ENCODE assay signal across 8 cellular contexts in the genomic region with DNA sequence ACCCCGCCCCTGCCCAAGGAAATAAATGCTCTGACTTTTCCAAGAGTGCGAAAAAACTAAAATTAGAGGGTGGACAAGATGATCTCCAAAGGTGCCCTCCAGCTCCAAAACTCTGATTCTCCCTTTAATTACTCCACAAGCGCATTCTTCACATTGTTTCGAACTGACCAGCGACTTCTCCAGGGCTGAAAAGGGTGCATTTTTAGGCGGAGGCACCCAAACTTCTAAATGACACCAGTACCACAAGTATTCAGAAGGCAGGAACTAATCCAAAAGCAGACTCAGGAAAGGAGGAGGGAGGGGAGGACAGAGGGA. TPM values are rescaled to one million over a fixed set of nuclear protein-coding genes. Genes with fewer than 3 reads are reported as not detected.
A peak's percentile ranks its signal among the peaks of the same experiment; 100 is the strongest.
DNase-seq lines count a peak whose midpoint lies in the region; TF ChIP-seq lines count a peak whose summit lies in the region.

No MANE protein-coding gene starts in this region.

- TF ChIP-seq POLR2A in testis (IDR thresholded peaks at IDR 0.05): no peak

- no peaks in the 10 kb centered on the region for H3K9me3 Mint-ChIP-seq in activated CD4-positive, alpha-beta T cell treated with anti-CD3 and anti-CD28 coated beads, Interleukin-2, amount 10 ng/mL, durations not matched to agents 24 days and 14 days
- no peaks in the 10 kb centered on the region for H3K9me3 Mint-ChIP-seq in activated naive CD8-positive, alpha-beta T cell (ENCODE audit: low read depth)

- intact Hi-C loops in activated CD4-positive, alpha-beta T cell treated with anti-CD3 and anti-CD28 coated beads, Interleukin-2, amount 10 ng/mL, durations not matched to agents 24 days and 14 days (cut with micrococcal nuclease): no loop called here
- intact Hi-C loops in testis (cut with DNase I; ENCODE audit: low total_unique reads): no loop called here

- no peaks in the 10 kb centered on the region for H3K36me3 Mint-ChIP-seq in activated CD4-positive, alpha-beta T cell treated with anti-CD3 and anti-CD28 coated beads, Interleukin-2, amount 10 ng/mL, durations not matched to agents 24 days and 14 days (ENCODE audit: low read depth)
- H3K36me3 Mint-ChIP-seq in activated naive CD8-positive, alpha-beta T cell: no peaks in the 10 kb centered on the region

- no peaks in the 10 kb centered on the region for H3K9me3 ChIP-seq in testis

- DNase-seq in activated CD4-positive, alpha-beta T cell treated with anti-CD3 and anti-CD28 coated beads, Interleukin-2, amount 10 ng/mL, durations not matched to agents 24 days and 14 days: no peak
- DNase-seq in activated CD4-positive, alpha-beta T cell treated with anti-CD3 and anti-CD28 coated beads for 1 hour: no peak
- DNase-seq in kidney epithelial cell (ENCODE audit: low read depth): no peak
- DNase-seq in testis: no peak
- no peak for DNase-seq in NCI-H1417 treated with DMSO at 0.1 percent for 48 hours (lab: John Stamatoyannopoulos, UW)
- DNase-seq in COLO668 (lab: John Stamatoyannopoulos, UW; ENCODE audit: unreplicated experiment): no peak
- no peak for DNase-seq in DMS53 treated with DMSO at 0.1 percent for 48 hours (lab: John Stamatoyannopoulos, UW; ENCODE audit: unreplicated experiment)

- H3K36me3 ChIP-seq in kidney epithelial cell (ENCODE audit: control insufficient read depth, insufficient read depth, low read length) (no peaks in the 10 kb centered on the region), testis (ENCODE audit: low read depth, missing control alignments) (no peaks in the 10 kb centered on the region)

- peaks cover 14% of the 10 kb centered on the region for H3K4me1 ChIP-seq in testis

- no peak overlapping the region for H3K27ac Mint-ChIP-seq in activated CD4-positive, alpha-beta T cell treated with anti-CD3 and anti-CD28 coated beads, Interleukin-2, amount 10 ng/mL, durations not matched to agents 24 days and 14 days
- no peak overlapping the region for H3K27ac Mint-ChIP-seq in activated naive CD8-positive, alpha-beta T cell

- WGBS in testis, 2 donors: 37 to 52% methylated on average over 6 of the region's 6 CpGs

- peaks cover 51% of the 10 kb centered on the region for H3K27me3 Mint-ChIP-seq in activated CD4-positive, alpha-beta T cell treated with anti-CD3 and anti-CD28 coated beads, Interleukin-2, amount 10 ng/mL, durations not matched to agents 24 days and 14 days
- H3K27me3 Mint-ChIP-seq in activated naive CD8-positive, alpha-beta T cell: peaks cover 19% of the 10 kb centered on the region

- H3K4me3 Mint-ChIP-seq in activated CD4-positive, alpha-beta T cell treated with anti-CD3 and anti-CD28 coated beads, Interleukin-2, amount 10 ng/mL, durations not matched to agents 24 days and 14 days: peak overlapping the region; percentile 69
- peak overlapping the region; percentile 73 for H3K4me3 Mint-ChIP-seq in activated naive CD8-positive, alpha-beta T cell

- H3K27ac ChIP-seq in testis: peak overlapping the region; percentile 58 to 84

- H3K4me3 ChIP-seq in kidney epithelial cell (ENCODE audit: low read depth, low read length) (peak overlapping the region; percentile 74), testis (peak overlapping the region; percentile 63 to 67)

- peaks cover 2% of the 10 kb centered on the region for H3K4me1 Mint-ChIP-seq in activated CD4-positive, alpha-beta T cell treated with anti-CD3 and anti-CD28 coated beads, Interleukin-2, amount 10 ng/mL, durations not matched to agents 24 days and 14 days
- H3K4me1 Mint-ChIP-seq in activated naive CD8-positive, alpha-beta T cell (ENCODE audit: low read depth): peaks cover 3% of the 10 kb centered on the region

- TF ChIP-seq CTCF in kidney epithelial cell (IDR thresholded peaks at IDR 0.05; ENCODE audit: insufficient read depth, low read length, poor library complexity, severe bottlenecking) (no peak), testis (IDR thresholded peaks at IDR 0.05) (no peak)

- no peaks in the 10 kb centered on the region for H3K27me3 ChIP-seq in kidney epithelial cell (ENCODE audit: control insufficient read depth, insufficient read depth, low read length)
- no peaks in the 10 kb centered on the region for H3K27me3 ChIP-seq in testis

RNA-seq across cellular contexts. Expression of a gene that starts 0.8 kb away (rescaled TPM):
- total RNA-seq in activated CD4-positive, alpha-beta T cell treated with anti-CD3 and anti-CD28 coated beads, Interleukin-2, amount 10 ng/mL, durations not matched to agents 24 days and 14 days: 0.49 and 0.88 TPM in 2 replicates
- 19.9 and 29.0 TPM in 2 replicates for total RNA-seq in kidney epithelial cell
- total RNA-seq in testis: 10 to 100 TPM; 15.7 to 19.9 TPM
- polyA plus RNA-seq in testis (ENCODE audit: insufficient read depth, low read depth, low replicate concordance): 3.3 TPM
